ENCODE assay signal across 20 cellular contexts in the genomic region with DNA sequence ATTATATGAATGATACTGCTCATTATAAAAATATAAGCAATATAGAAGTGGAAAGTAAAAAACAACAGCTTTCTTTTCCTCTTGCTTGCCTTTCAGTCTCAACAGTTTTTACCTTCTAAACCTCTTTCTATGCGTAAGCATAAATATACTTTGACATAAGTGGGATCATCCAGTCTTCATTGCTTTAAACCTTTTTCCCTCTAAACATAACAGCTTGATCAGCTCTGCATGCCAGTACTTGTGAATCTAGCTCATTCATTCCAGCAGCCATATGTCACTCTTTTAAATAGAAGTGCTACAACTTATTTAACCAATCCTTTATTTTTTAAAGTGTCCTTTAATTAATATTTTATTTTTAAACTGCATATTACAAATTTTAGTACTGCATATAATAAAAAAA.
A peak's percentile ranks its signal among the peaks of the same experiment; 100 is the strongest.
DNase-seq lines count a peak whose midpoint lies in the region; TF ChIP-seq lines count a peak whose summit lies in the region.
"Had no signal": no experiment of that assay in that cellular context is flagged by ENCODE, and none has a peak within 500 bp of the region (broad histone marks: within the 10 kb centered on the region; RNA-seq: fewer than 3 reads in every experiment).

No MANE protein-coding gene starts in this region.

- H4K20me1 ChIP-seq in SK-N-SH (ENCODE audit: insufficient read depth): no peaks in the 10 kb centered on the region
- H4K20me1 ChIP-seq in smooth muscle cell (ENCODE audit: low read depth): no peaks in the 10 kb centered on the region
- no peaks in the 10 kb centered on the region for H4K20me1 ChIP-seq in hepatocyte (ENCODE audit: insufficient read depth, poor library complexity, severe bottlenecking)
- H4K20me1 ChIP-seq: BLaER1 treated with 17β-estradiol and CSF1 and Interleukin-3, amounts not matched to agents 10 nM and 100 nM had no signal

- H3F3A ChIP-seq in SK-N-SH (replicated peaks; ENCODE audit: insufficient read depth): peaks cover 24% of the 10 kb centered on the region
- no peaks in the 10 kb centered on the region for H3F3A ChIP-seq in smooth muscle cell (ENCODE audit: low read depth)

- H3K36me3 Mint-ChIP-seq in activated T-cell treated with anti-CD3 and anti-CD28 coated beads, Interleukin-2, amount 50 U/mL, for 24 hours (ENCODE audit: low read depth): peaks cover 70% of the 10 kb centered on the region

- H3K36me3 ChIP-seq in SK-N-SH (replicated peaks in 1 of 2; ENCODE audit: control insufficient read depth in 1 of 2, insufficient read depth in 2 of 2, low read length in 1 of 2) (no peaks in the 10 kb centered on the region), smooth muscle cell (ENCODE audit: low read depth) (peaks cover 4% of the 10 kb centered on the region), transverse colon (peaks cover 0 to 3% (median 0%) of the 10 kb centered on the region in 4 donors), hepatocyte (replicated peaks; ENCODE audit: insufficient read depth, low read depth) (no peaks in the 10 kb centered on the region)
- H3K36me3 ChIP-seq: thyroid gland had no signal

- TF ChIP-seq EP300 in SK-N-SH (IDR thresholded peaks at IDR 0.05; ENCODE audit: borderline replicate concordance in 1 of 2, low read depth in 1 of 2, low read length in 1 of 2): no peak
- no peak for TF ChIP-seq EP300 in transverse colon (IDR thresholded peaks at IDR 0.05; ENCODE audit: low read depth)

- peak overlapping the region; percentile 10 for H3K27ac Mint-ChIP-seq in activated T-cell treated with anti-CD3 and anti-CD28 coated beads, Interleukin-2, amount 50 U/mL, for 24 hours

- DNase-seq in activated T-cell treated with anti-CD3 and anti-CD28 coated beads, Interleukin-2, amount 50 U/mL, for 24 hours: no peak
- no peak for DNase-seq in activated T-cell treated with anti-CD3 and anti-CD28 coated beads, Interleukin-2, amount 50 U/mL, for 1 hour
- no peak for DNase-seq in SK-N-SH
- peak; percentile 12 for DNase-seq in epithelial cell of prostate (ENCODE audit: low read depth, low spot score)
- no peak for DNase-seq in smooth muscle cell (lab: John Stamatoyannopoulos, UW; ENCODE audit: unreplicated experiment)
- no peak for DNase-seq in transverse colon
- DNase-seq in hepatocyte (ENCODE audit: low spot score): no peak
- no peak for DNase-seq in stimulated activated CD4-positive, alpha-beta T cell treated with anti-CD3 and anti-CD28 coated beads, Interleukin-2, amount 100 ng/mL, for 24 hours
- DNase-seq: 8988T; activated CD4-positive, CD25-positive, alpha-beta regulatory T cell treated with anti-CD3 and anti-CD28 coated beads, Interleukin-2, amount 50 U/mL, for 72 hours; activated effector memory CD4-positive, alpha-beta T cell treated with Interleukin-2 at 50 U/mL for 16 hours; dermis blood vessel endothelial cell; mucosa of descending colon; NCI-H1417 treated with DMSO at 0.1 percent for 48 hours; NCI-H345; SHP77 treated with DMSO at 0.1 percent for 48 hours; stimulated activated CD4-positive, alpha-beta T cell treated with anti-CD3 and anti-CD28 coated beads, Interleukin-4, amount 100 ng/mL, for 1 hour; thyroid gland had no signal

- CTCF ChIA-PET in SK-N-SH (lab: Yijun Ruan, JAX): interaction anchor here (1.0 kb wide), 1 partner anchor 17 kb away, joined by 3 read pairs; no protein-coding TSS in a partner anchor

- no peak overlapping the region for H3K4me3 Mint-ChIP-seq in activated T-cell treated with anti-CD3 and anti-CD28 coated beads, Interleukin-2, amount 50 U/mL, for 24 hours

- H3K9me2 ChIP-seq in SK-N-SH (no peaks in the 10 kb centered on the region), hepatocyte (replicated peaks; ENCODE audit: insufficient read depth) (no peaks in the 10 kb centered on the region)

- peaks cover 20% of the 10 kb centered on the region for H3K4me1 Mint-ChIP-seq in activated T-cell treated with anti-CD3 and anti-CD28 coated beads, Interleukin-2, amount 50 U/mL, for 24 hours (ENCODE audit: low read depth)

- TF ChIP-seq POLR2A in transverse colon (IDR thresholded peaks at IDR 0.05): no peak

- no peaks in the 10 kb centered on the region for H3K27me3 ChIP-seq in SK-N-SH (ENCODE audit: insufficient read depth)
- H3K27me3 ChIP-seq in smooth muscle cell (ENCODE audit: low read depth): no peaks in the 10 kb centered on the region
- H3K27me3 ChIP-seq in transverse colon: no peaks in the 10 kb centered on the region
- H3K27me3 ChIP-seq in hepatocyte: no peaks in the 10 kb centered on the region
- H3K27me3 ChIP-seq: BLaER1 treated with 17β-estradiol and CSF1 and Interleukin-3, amounts not matched to agents 10 nM and 100 nM; thyroid gland had no signal

- H3K9me3 ChIP-seq in SK-N-SH: no peaks in the 10 kb centered on the region
- H3K9me3 ChIP-seq in smooth muscle cell (replicated peaks; ENCODE audit: low read depth): no peaks in the 10 kb centered on the region
- no peaks in the 10 kb centered on the region for H3K9me3 ChIP-seq in transverse colon
- H3K9me3 ChIP-seq in hepatocyte (ENCODE audit: low read depth): no peaks in the 10 kb centered on the region
- H3K9me3 ChIP-seq: thyroid gland had no signal

- H3K79me2 ChIP-seq in SK-N-SH (ENCODE audit: insufficient read depth): no peaks in the 10 kb centered on the region
- no peaks in the 10 kb centered on the region for H3K79me2 ChIP-seq in smooth muscle cell (ENCODE audit: low read depth)
- H3K79me2 ChIP-seq in hepatocyte: no peaks in the 10 kb centered on the region

- H3K27ac ChIP-seq in SK-N-SH (ENCODE audit: low read depth in 2 of 2, low read length in 1 of 2) (peak overlapping the region; percentile 5 to 6; a peak in 2 of 4 replicates), epithelial cell of prostate (peak overlapping the region; percentile 53), smooth muscle cell (ENCODE audit: low read depth) (peak overlapping the region; percentile 66), transverse colon (no peak overlapping the region), hepatocyte (no peak overlapping the region)
- H3K27ac ChIP-seq: BLaER1 treated with 17β-estradiol and CSF1 and Interleukin-3, amounts not matched to agents 10 nM and 100 nM; HL-60; thyroid gland had no signal

- H3K4me1 ChIP-seq in SK-N-SH (ENCODE audit: control insufficient read depth in 1 of 2, insufficient read depth in 2 of 2, low read depth in 1 of 2, low read length in 1 of 2): peaks cover 0 to 22% of the 10 kb centered on the region in 2 experiments; a peak in 3 of 4 replicates
- no peaks in the 10 kb centered on the region for H3K4me1 ChIP-seq in smooth muscle cell (ENCODE audit: low read depth)
- H3K4me1 ChIP-seq in transverse colon: peaks cover 0 to 4% (median 2%) of the 10 kb centered on the region in 4 donors
- H3K4me1 ChIP-seq in hepatocyte (ENCODE audit: insufficient read depth): no peaks in the 10 kb centered on the region

- no peaks in the 10 kb centered on the region for H3K27me3 Mint-ChIP-seq in activated T-cell treated with anti-CD3 and anti-CD28 coated beads, Interleukin-2, amount 50 U/mL, for 24 hours

- TF ChIP-seq CTCF in SK-N-SH (IDR thresholded peaks at IDR 0.05): no peak
- TF ChIP-seq CTCF in smooth muscle cell (IDR thresholded peaks at IDR 0.05; ENCODE audit: borderline replicate concordance, insufficient read depth, poor library complexity, severe bottlenecking): no peak
- TF ChIP-seq CTCF in transverse colon (IDR thresholded peaks at IDR 0.05): no peak
- no peak for TF ChIP-seq CTCF in hepatocyte (IDR thresholded peaks at IDR 0.05; ENCODE audit: poor library complexity)

- in situ Hi-C loops in transverse colon (cut with MboI; ENCODE audit: low pct_ligation_motif_present in 1 of 4, low pct_unique_long_range_greater_than_20kb in 1 of 4, low sequenced_read_pairs in 3 of 4): no loop called here

- peaks cover 6% of the 10 kb centered on the region for H3K9me3 Mint-ChIP-seq in activated T-cell treated with anti-CD3 and anti-CD28 coated beads, Interleukin-2, amount 50 U/mL, for 24 hours

- no peak for TF ChIP-seq RAD21 in SK-N-SH (IDR thresholded peaks at IDR 0.05; ENCODE audit: low read length)

- H3K4me3 ChIP-seq in SK-N-SH (ENCODE audit: low read depth in 2 of 2, low read length in 1 of 2): no peak overlapping the region
- H3K4me3 ChIP-seq in smooth muscle cell: no peak overlapping the region
- H3K4me3 ChIP-seq in transverse colon: no peak overlapping the region
- H3K4me3 ChIP-seq in hepatocyte: no peak overlapping the region
- H3K4me3 ChIP-seq: BLaER1 treated with 17β-estradiol and CSF1 and Interleukin-3, amounts not matched to agents 10 nM and 100 nM; mucosa of descending colon; thyroid gland had no signal

- H2AFZ ChIP-seq in SK-N-SH (ENCODE audit: low read depth): no peak overlapping the region
- no peak overlapping the region for H2AFZ ChIP-seq in smooth muscle cell (ENCODE audit: low read depth)
- H2AFZ ChIP-seq in hepatocyte: no peak overlapping the region

- H3K9ac ChIP-seq in SK-N-SH: no peak overlapping the region
- H3K9ac ChIP-seq in smooth muscle cell (ENCODE audit: low read depth): no peak overlapping the region
- H3K9ac ChIP-seq: BLaER1 treated with 17β-estradiol and CSF1 and Interleukin-3, amounts not matched to agents 10 nM and 100 nM had no signal

- intact Hi-C loops in transverse colon (cut with DNase I; ENCODE audit: low total_unique reads): no loop called here

- 98% methylated on average over 1 of the region's 1 CpG for WGBS in SK-N-SH (ENCODE audit: low lambda C conversion rate)
- 86% methylated on average over 1 of the region's 1 CpG for WGBS in smooth muscle cell (ENCODE audit: low lambda C conversion rate)
- WGBS in transverse colon (ENCODE audit: low coverage in 1 of 2), 2 donors: 86 to 94% methylated on average over 1 of the region's 1 CpG
- WGBS in hepatocyte (ENCODE audit: low lambda C conversion rate, missing lambda C conversion rate): 93% methylated on average over 1 of the region's 1 CpG

- POLR2A ChIA-PET in SK-N-SH (lab: Yijun Ruan, JAX): no interaction called here

- no peak overlapping the region for H3K4me2 ChIP-seq in SK-N-SH
- peak overlapping the region; percentile 30 for H3K4me2 ChIP-seq in smooth muscle cell
- no peak overlapping the region for H3K4me2 ChIP-seq in hepatocyte
- H3K4me2 ChIP-seq: BLaER1 treated with 17β-estradiol and CSF1 and Interleukin-3, amounts not matched to agents 10 nM and 100 nM had no signal

TF ChIP-seq in SK-N-SH, 30 proteins besides CTCF, POLR2A, EP300 and RAD21:
- TF ChIP-seq, protein P1, sequence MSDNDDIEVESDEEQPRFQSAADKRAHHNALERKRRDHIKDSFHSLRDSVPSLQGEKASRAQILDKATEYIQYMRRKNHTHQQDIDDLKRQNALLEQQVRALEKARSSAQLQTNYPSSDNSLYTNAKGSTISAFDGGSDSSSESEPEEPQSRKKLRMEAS (IDR thresholded peaks at IDR 0.05; ENCODE audit: low read depth): no peak

Comparison
In these comparisons a context has a peak if more than half of its experiments do, and no peak if none do; other contexts are left out.
1. H3K27ac ChIP-seq: peak in SK-N-SH (2 of 2), epithelial cell of prostate (single experiment) and smooth muscle cell (single experiment); none in transverse colon (0 of 4) and hepatocyte (single experiment).